1 cellular context compared by ENCODE assay signal in the genomic region with DNA sequence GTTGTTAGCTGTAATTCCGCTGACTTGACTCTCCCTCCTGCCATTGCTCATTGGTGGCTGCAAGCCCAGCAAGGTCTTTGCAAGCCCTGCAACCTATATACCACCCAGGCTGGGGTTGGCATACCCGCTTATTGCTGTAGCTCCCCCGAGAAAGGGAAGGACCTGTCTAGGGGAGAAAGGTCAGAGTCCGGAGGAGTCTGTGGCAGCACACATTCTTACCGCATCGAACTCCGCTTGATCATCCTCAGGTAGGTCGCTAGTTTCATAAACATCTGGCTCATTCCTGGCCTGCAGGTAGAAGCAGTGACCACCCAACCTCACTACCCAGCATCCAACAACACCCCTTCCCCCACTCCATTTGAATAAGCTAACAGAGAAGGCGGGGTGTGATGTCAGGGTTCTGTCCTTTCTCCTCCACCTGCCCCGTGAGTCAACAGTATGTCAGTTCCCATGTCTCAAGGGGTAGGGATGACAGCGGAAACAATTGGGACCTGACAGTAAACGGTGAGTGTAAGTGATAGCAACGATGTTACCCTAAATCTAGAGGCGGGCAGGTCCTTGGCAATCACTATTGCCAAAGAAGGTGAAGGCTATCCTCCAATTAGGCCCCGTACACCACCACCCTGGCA.
TF ChIP-seq lines count a peak whose summit lies in the region.

No MANE protein-coding gene starts in this region.

TF ChIP-seq in K562, 482 proteins besides CTCF, POLR2A, EP300 and RAD21 (continued from another document and continues in another):
- TF ChIP-seq, protein P1, sequence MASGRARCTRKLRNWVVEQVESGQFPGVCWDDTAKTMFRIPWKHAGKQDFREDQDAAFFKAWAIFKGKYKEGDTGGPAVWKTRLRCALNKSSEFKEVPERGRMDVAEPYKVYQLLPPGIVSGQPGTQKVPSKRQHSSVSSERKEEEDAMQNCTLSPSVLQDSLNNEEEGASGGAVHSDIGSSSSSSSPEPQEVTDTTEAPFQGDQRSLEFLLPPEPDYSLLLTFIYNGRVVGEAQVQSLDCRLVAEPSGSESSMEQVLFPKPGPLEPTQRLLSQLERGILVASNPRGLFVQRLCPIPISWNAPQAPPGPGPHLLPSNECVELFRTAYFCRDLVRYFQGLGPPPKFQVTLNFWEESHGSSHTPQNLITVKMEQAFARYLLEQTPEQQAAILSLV (tag; IDR thresholded peaks at IDR 0.05): no peak
- TF ChIP-seq ZNF561 (CRISPR knock-in tag; conservative IDR thresholded peaks at IDR 0.05) (no peak), RCOR1 (IDR thresholded peaks at IDR 0.05; ENCODE audit: borderline replicate concordance in 1 of 2, low read depth in 2 of 2, low read length in 2 of 2) (peak in 1 of 2 experiments; percentile 7; a peak in 1 of 4 replicates), MED1 (CRISPR knock-in tag; IDR thresholded peaks at IDR 0.05; ENCODE audit: borderline replicate concordance) (no peak), MNT (conservative IDR thresholded peaks at IDR 0.05) (0 out of 4 replicates have a peak, but pooled peaks of 1 of the 2 experiments have one; percentile 36), DLX4 (CRISPR knock-in tag; IDR thresholded peaks at IDR 0.05) (no peak), ATF3 (IDR thresholded peaks at IDR 0.05) (peak; percentile 66), ATF3 (CRISPR knock-in tag; conservative IDR thresholded peaks at IDR 0.05) (no peak), CBX2 (IDR thresholded peaks at IDR 0.05; ENCODE audit: insufficient read depth, low read length, poor library complexity, severe bottlenecking) (no peak), PTRF (tag; IDR thresholded peaks at IDR 0.05) (no peak), ATF1 (CRISPR knock-in tag; IDR thresholded peaks at IDR 0.05) (no peak), ATF1 (tag; IDR thresholded peaks at IDR 0.05) (no peak), ZNF133 (CRISPR knock-in tag; IDR thresholded peaks at IDR 0.05) (no peak), ZNF277 (CRISPR knock-in tag; IDR thresholded peaks at IDR 0.05; ENCODE audit: borderline replicate concordance) (no peak), POLR2AphosphoS5 (IDR thresholded peaks at IDR 0.05; ENCODE audit: control insufficient read depth, insufficient read depth, low read depth, low read length) (no peak), PKNOX1 (IDR thresholded peaks at IDR 0.05) (peak; percentile 70), DPF2 (IDR thresholded peaks at IDR 0.05) (peak; percentile 58), CCAR2 (IDR thresholded peaks at IDR 0.05; ENCODE audit: low read depth, low read length) (no peak), MBD2 (IDR thresholded peaks at IDR 0.05; ENCODE audit: borderline replicate concordance, low read depth) (no peak), ZNF511 (CRISPR knock-in tag; IDR thresholded peaks at IDR 0.05) (0 out of 2 replicates have a peak, but pooled peaks have one; percentile 26), MEF2D (tag; conservative IDR thresholded peaks at IDR 0.05; ENCODE audit: low read depth) (0 out of 2 replicates have a peak, but pooled peaks have one; percentile 32), ZNF707 (CRISPR knock-in tag; conservative IDR thresholded peaks at IDR 0.05) (no peak), CREB1 (IDR thresholded peaks at IDR 0.05) (0 out of 2 replicates have a peak, but pooled peaks have one; percentile 19), CREB1 (CRISPR knock-in tag; IDR thresholded peaks at IDR 0.05) (no peak), HES1 (IDR thresholded peaks at IDR 0.05; ENCODE audit: low read depth) (no peak), ZEB2 (IDR thresholded peaks at IDR 0.05) (peak; percentile 54; the same call in 1 of the 2 replicates), GTF2F1 (IDR thresholded peaks at IDR 0.05; ENCODE audit: low read depth, low read length) (no peak), BRD9 (IDR thresholded peaks at IDR 0.05; ENCODE audit: low read depth, partially characterized antibody) (no peak), CBX3 (IDR thresholded peaks at IDR 0.05; ENCODE audit: borderline replicate concordance in 1 of 2, low read length in 2 of 2) (peak in 1 of 2 experiments; percentile 22; a peak in 1 of 3 replicates), COPS2 (conservative IDR thresholded peaks at IDR 0.05) (no peak), NR2C1 (IDR thresholded peaks at IDR 0.05) (no peak), NR2C1 (tag; IDR thresholded peaks at IDR 0.05) (0 out of 2 replicates have a peak, but pooled peaks have one; percentile 21), CBFA2T3 (IDR thresholded peaks at IDR 0.05) (peak; percentile 3; the same call in 1 of the 2 replicates), XRCC4 (IDR thresholded peaks at IDR 0.05; ENCODE audit: extremely low read depth, insufficient read depth, insufficient read length) (no peak), NR2C2 (CRISPR knock-in tag; IDR thresholded peaks at IDR 0.05) (no peak), NR2C2 (tag; IDR thresholded peaks at IDR 0.05) (0 out of 2 replicates have a peak, but pooled peaks have one; percentile 7), TAF1 (IDR thresholded peaks at IDR 0.05; ENCODE audit: control insufficient read depth, extremely low read depth, insufficient read depth, low read length, severe bottlenecking) (peak; percentile 38), ZNF76 (CRISPR knock-in tag; IDR thresholded peaks at IDR 0.05; ENCODE audit: borderline replicate concordance) (no peak), TAF15 (IDR thresholded peaks at IDR 0.05; ENCODE audit: low read depth, low read length) (no peak), ZNF197 (CRISPR knock-in tag; IDR thresholded peaks at IDR 0.05; ENCODE audit: low read depth) (no peak), ZNF584 (CRISPR knock-in tag; IDR thresholded peaks at IDR 0.05; ENCODE audit: low read depth) (no peak), FOSL1 (tag; conservative IDR thresholded peaks at IDR 0.05) (peak; percentile 66), KDM5B (IDR thresholded peaks at IDR 0.05; ENCODE audit: insufficient replicate concordance, low read depth, low read length) (peak; percentile 48), ZNF431 (CRISPR knock-in tag; IDR thresholded peaks at IDR 0.05) (no peak)
- TF ChIP-seq, protein P2, sequence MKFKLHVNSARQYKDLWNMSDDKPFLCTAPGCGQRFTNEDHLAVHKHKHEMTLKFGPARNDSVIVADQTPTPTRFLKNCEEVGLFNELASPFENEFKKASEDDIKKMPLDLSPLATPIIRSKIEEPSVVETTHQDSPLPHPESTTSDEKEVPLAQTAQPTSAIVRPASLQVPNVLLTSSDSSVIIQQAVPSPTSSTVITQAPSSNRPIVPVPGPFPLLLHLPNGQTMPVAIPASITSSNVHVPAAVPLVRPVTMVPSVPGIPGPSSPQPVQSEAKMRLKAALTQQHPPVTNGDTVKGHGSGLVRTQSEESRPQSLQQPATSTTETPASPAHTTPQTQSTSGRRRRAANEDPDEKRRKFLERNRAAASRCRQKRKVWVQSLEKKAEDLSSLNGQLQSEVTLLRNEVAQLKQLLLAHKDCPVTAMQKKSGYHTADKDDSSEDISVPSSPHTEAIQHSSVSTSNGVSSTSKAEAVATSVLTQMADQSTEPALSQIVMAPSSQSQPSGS (CRISPR knock-in tag; IDR thresholded peaks at IDR 0.05): no peak
- TF ChIP-seq, protein P3, sequence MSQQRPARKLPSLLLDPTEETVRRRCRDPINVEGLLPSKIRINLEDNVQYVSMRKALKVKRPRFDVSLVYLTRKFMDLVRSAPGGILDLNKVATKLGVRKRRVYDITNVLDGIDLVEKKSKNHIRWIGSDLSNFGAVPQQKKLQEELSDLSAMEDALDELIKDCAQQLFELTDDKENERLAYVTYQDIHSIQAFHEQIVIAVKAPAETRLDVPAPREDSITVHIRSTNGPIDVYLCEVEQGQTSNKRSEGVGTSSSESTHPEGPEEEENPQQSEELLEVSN (IDR thresholded peaks at IDR 0.05; ENCODE audit: borderline replicate concordance in 1 of 2, extremely low read depth in 1 of 2, insufficient read depth in 1 of 2, insufficient read length in 1 of 2, low read depth in 1 of 2, low read length in 1 of 2, poor library complexity in 1 of 2, severe bottlenecking in 1 of 2): no peak
- TF ChIP-seq, protein P4, sequence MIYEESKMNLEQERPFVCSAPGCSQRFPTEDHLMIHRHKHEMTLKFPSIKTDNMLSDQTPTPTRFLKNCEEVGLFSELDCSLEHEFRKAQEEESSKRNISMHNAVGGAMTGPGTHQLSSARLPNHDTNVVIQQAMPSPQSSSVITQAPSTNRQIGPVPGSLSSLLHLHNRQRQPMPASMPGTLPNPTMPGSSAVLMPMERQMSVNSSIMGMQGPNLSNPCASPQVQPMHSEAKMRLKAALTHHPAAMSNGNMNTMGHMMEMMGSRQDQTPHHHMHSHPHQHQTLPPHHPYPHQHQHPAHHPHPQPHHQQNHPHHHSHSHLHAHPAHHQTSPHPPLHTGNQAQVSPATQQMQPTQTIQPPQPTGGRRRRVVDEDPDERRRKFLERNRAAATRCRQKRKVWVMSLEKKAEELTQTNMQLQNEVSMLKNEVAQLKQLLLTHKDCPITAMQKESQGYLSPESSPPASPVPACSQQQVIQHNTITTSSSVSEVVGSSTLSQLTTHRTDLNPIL (CRISPR knock-in tag; IDR thresholded peaks at IDR 0.05): no peak
- TF ChIP-seq, protein P5, sequence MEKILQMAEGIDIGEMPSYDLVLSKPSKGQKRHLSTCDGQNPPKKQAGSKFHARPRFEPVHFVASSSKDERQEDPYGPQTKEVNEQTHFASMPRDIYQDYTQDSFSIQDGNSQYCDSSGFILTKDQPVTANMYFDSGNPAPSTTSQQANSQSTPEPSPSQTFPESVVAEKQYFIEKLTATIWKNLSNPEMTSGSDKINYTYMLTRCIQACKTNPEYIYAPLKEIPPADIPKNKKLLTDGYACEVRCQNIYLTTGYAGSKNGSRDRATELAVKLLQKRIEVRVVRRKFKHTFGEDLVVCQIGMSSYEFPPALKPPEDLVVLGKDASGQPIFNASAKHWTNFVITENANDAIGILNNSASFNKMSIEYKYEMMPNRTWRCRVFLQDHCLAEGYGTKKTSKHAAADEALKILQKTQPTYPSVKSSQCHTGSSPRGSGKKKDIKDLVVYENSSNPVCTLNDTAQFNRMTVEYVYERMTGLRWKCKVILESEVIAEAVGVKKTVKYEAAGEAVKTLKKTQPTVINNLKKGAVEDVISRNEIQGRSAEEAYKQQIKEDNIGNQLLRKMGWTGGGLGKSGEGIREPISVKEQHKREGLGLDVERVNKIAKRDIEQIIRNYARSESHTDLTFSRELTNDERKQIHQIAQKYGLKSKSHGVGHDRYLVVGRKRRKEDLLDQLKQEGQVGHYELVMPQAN (IDR thresholded peaks at IDR 0.05; ENCODE audit: borderline replicate concordance): no peak
- TF ChIP-seq, protein P6, sequence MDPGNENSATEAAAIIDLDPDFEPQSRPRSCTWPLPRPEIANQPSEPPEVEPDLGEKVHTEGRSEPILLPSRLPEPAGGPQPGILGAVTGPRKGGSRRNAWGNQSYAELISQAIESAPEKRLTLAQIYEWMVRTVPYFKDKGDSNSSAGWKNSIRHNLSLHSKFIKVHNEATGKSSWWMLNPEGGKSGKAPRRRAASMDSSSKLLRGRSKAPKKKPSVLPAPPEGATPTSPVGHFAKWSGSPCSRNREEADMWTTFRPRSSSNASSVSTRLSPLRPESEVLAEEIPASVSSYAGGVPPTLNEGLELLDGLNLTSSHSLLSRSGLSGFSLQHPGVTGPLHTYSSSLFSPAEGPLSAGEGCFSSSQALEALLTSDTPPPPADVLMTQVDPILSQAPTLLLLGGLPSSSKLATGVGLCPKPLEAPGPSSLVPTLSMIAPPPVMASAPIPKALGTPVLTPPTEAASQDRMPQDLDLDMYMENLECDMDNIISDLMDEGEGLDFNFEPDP (CRISPR knock-in tag; IDR thresholded peaks at IDR 0.05): no peak
